ENCODE assay signal across 29 cellular contexts in genomic region chr5:72494700-72495124, GRCh38. TPM values are rescaled to one million over a fixed set of nuclear protein-coding genes. Genes with fewer than 3 reads are reported as not detected.
A peak's percentile ranks its signal among the peaks of the same experiment; 100 is the strongest.
DNase-seq lines count a peak whose midpoint lies in the region; ATAC-seq and TF ChIP-seq lines count a peak whose summit lies in the region.
"Had no signal": no experiment of that assay in that cellular context is flagged by ENCODE, and none has a peak within 500 bp of the region (broad histone marks: within the 10 kb centered on the region; RNA-seq: fewer than 3 reads in every experiment).

No MANE protein-coding gene starts in this region.

- no peaks in the 10 kb centered on the region for H3K36me3 Mint-ChIP-seq in H9 (ENCODE audit: insufficient read depth in 1 of 3, low read depth in 3 of 3)

- TF ChIP-seq CTCF in H9 (conservative IDR thresholded peaks at IDR 0.05) (no peak), esophagus muscularis mucosa (IDR thresholded peaks at IDR 0.05) (no peak)

- H4K5ac ChIP-seq in H9 (ENCODE audit: insufficient read length, low read depth, low read length) = no peak overlapping the region

- H4K8ac ChIP-seq in H9 (replicated peaks; ENCODE audit: insufficient read length, low read depth, low read length) = no peak overlapping the region

- no peak overlapping the region for H3K18ac ChIP-seq in H9 (ENCODE audit: insufficient read length, low read depth, low read length)

- no peak overlapping the region for H4K91ac ChIP-seq in H9 (ENCODE audit: insufficient read length, low read depth, low read length)

- H3K79me2 ChIP-seq in ACC112 (ENCODE audit: control insufficient read depth, insufficient read depth, low read length, unreplicated experiment) (no peaks in the 10 kb centered on the region), H9 (ENCODE audit: insufficient read depth, low read length) (no peaks in the 10 kb centered on the region)
- H3K79me2 ChIP-seq: hepatocyte had no signal

- H3K36me3 ChIP-seq in ACC112 (ENCODE audit: insufficient read depth, low read length) = no peaks in the 10 kb centered on the region
- no peaks in the 10 kb centered on the region for H3K36me3 ChIP-seq in neuron (ENCODE audit: insufficient read depth, low read length)
- peaks cover 0 to 16% (median 0%) of the 10 kb centered on the region in 4 donors for H3K36me3 ChIP-seq in esophagus muscularis mucosa
- H3K36me3 ChIP-seq: HAP-1, stomach, tibial artery had no signal

- H3K4me3 ChIP-seq in ACC112 (ENCODE audit: low read depth, low read length) (peak overlapping the region; percentile 57), neuron (ENCODE audit: low read length) (no peak overlapping the region), esophagus muscularis mucosa (no peak overlapping the region)
- H3K4me3 ChIP-seq: HAP-1, hepatocyte, skin epidermis, stomach, tibial artery had no signal

- no peak overlapping the region for H2BK12ac ChIP-seq in H9 (ENCODE audit: insufficient read length, low read depth, low read length)

- H3K9me3 ChIP-seq in neuron (ENCODE audit: low read length) = no peaks in the 10 kb centered on the region
- no peaks in the 10 kb centered on the region for H3K9me3 ChIP-seq in H9 (ENCODE audit: control insufficient read depth, low read depth, low read length)
- H3K9me3 ChIP-seq in esophagus muscularis mucosa = no peaks in the 10 kb centered on the region
- H3K9me3 ChIP-seq: HAP-1, stomach, tibial artery had no signal

- H3K4me1 Mint-ChIP-seq in H9 = peaks cover 15 to 22% of the 10 kb centered on the region in 2 experiments

- no peak overlapping the region for H3K14ac ChIP-seq in H9 (ENCODE audit: insufficient read depth, low read length)

- no peak overlapping the region for H2BK5ac ChIP-seq in H9 (ENCODE audit: insufficient read length, low read length)

- H2AK5ac ChIP-seq in H9 (ENCODE audit: insufficient read length, low read length) = no peak overlapping the region

- no peaks in the 10 kb centered on the region; the same call in 1 of the 2 replicates for H3K27me3 Mint-ChIP-seq in H9 (ENCODE audit: low read depth)

- H2BK120ac ChIP-seq in H9 (ENCODE audit: low read depth, low read length, poor library complexity, severe bottlenecking) = no peak overlapping the region

- no peaks in the 10 kb centered on the region for H3K79me1 ChIP-seq in H9 (ENCODE audit: insufficient read depth, low read depth, low read length, poor library complexity, severe bottlenecking)

- H2BK15ac ChIP-seq in H9 (ENCODE audit: low read depth, low read length) = no peak overlapping the region

- peak; percentile 62 for DNase-seq in NOMO-1 treated with DMSO at 0.1 percent for 48 hours (lab: John Stamatoyannopoulos, UW; ENCODE audit: unreplicated experiment)
- DNase-seq in fibroblast of peridontal ligament (ENCODE audit: extremely low read depth) = peak; percentile 40
- no peak for DNase-seq in H9
- DNase-seq in stimulated activated naive CD8-positive, alpha-beta T cell treated with anti-CD3 and anti-CD28 coated beads, Interleukin-15, Interleukin-2, amounts not matched to agents 100 U/mL and 50 U/mL, for 24 hours = no peak
- DNase-seq in esophagus muscularis mucosa (ENCODE audit: extremely low spot score) = no peak
- DNase-seq: activated CD4-positive, alpha-beta T cell treated with anti-CD3 and anti-CD28 coated beads, Interleukin-2, amount 50 U/mL, for 4 hours; activated CD4-positive, CD25-positive, alpha-beta regulatory T cell; activated naive CD4-positive, alpha-beta T cell treated with anti-CD3 and anti-CD28 coated beads, Interleukin-2, amount 50 U/mL, for 16 hours; anterior cingulate cortex; DMS153; mesendoderm; NCI-H1092 treated with DMSO at 0.1 percent for 48 hours; NCI-H187 treated with DMSO at 0.1 percent for 48 hours; NCI-H524 treated with DMSO at 0.1 percent for 48 hours; stimulated activated CD8-positive, alpha-beta memory T cell treated with anti-CD3 and anti-CD28 coated beads, Interleukin-4, amount 100 ng/mL, for 48 hours; stomach; T-helper 1 cell had no signal

- no peaks in the 10 kb centered on the region for H3K9me3 Mint-ChIP-seq in H9

- WGBS in H9 (ENCODE audit: extremely low coverage, insufficient read length, low lambda C conversion rate) = no CpG with 5 or more reads among the region's 5 CpGs
- WGBS in esophagus muscularis mucosa = 64% methylated on average over 5 of the region's 5 CpGs

- no peak overlapping the region for H3K4me2 ChIP-seq in H9 (ENCODE audit: insufficient read depth, insufficient read length, low read length)
- H3K4me2 ChIP-seq: hepatocyte had no signal

- H3K27me3 ChIP-seq in ACC112 (ENCODE audit: insufficient read depth, low read length) (no peaks in the 10 kb centered on the region), neuron (ENCODE audit: insufficient read depth, low read length) (no peaks in the 10 kb centered on the region), H9 (ENCODE audit: insufficient read depth, low read length) (no peaks in the 10 kb centered on the region), esophagus muscularis mucosa (no peaks in the 10 kb centered on the region)
- H3K27me3 ChIP-seq: hepatocyte, stomach, tibial artery had no signal

- H3K4me1 ChIP-seq in ACC112 (ENCODE audit: control insufficient read depth, insufficient read depth, low read length, unreplicated experiment) (peaks cover 28% of the 10 kb centered on the region), neuron (ENCODE audit: insufficient read depth, low read length) (peaks cover 12% of the 10 kb centered on the region), H9 (ENCODE audit: insufficient read depth, low read length) (peaks cover 2% of the 10 kb centered on the region; the same call in 1 of the 2 replicates), esophagus muscularis mucosa (peaks cover 0 to 15% (median 2%) of the 10 kb centered on the region in 4 donors)
- H3K4me1 ChIP-seq: stomach, tibial artery had no signal

- H3K4me3 Mint-ChIP-seq in H9 = no peak overlapping the region

- no peak overlapping the region for H3K56ac ChIP-seq in H9 (ENCODE audit: insufficient read length, low read depth, low read length)

- no peaks in the 10 kb centered on the region for H4K20me1 ChIP-seq in H9 (ENCODE audit: control insufficient read depth, insufficient read depth, insufficient read length)

- H3T11ph ChIP-seq in H9 (ENCODE audit: low read length) = no peak overlapping the region

- TF ChIP-seq POLR2A in esophagus muscularis mucosa (IDR thresholded peaks at IDR 0.05; ENCODE audit: low read depth) = no peak

- no peak overlapping the region for H3K23ac ChIP-seq in H9 (ENCODE audit: insufficient read length, low read depth, low read length)

- no peak for TF ChIP-seq EP300 in esophagus muscularis mucosa (IDR thresholded peaks at IDR 0.05)

- H2AFZ ChIP-seq in ACC112 (ENCODE audit: low read length, unreplicated experiment) (peak overlapping the region; percentile 19), neuron (ENCODE audit: low read depth, low read length) (peak overlapping the region; percentile 12), H9 (ENCODE audit: low read length) (no peak overlapping the region)
- H2AFZ ChIP-seq: hepatocyte had no signal

- H3K27ac ChIP-seq in ACC112 (ENCODE audit: low read depth, low read length) (peak overlapping the region; percentile 0; the same call in 1 of the 2 replicates), H9 (ENCODE audit: insufficient read length, low read depth, low read length) (no peak overlapping the region), esophagus muscularis mucosa (replicated peaks in 1 of 4) (peak overlapping the region in 2 of 4 donors; percentile 13 to 30)
- H3K27ac ChIP-seq: hepatocyte, tibial artery had no signal

- no peak for ATAC-seq in stimulated activated naive CD8-positive, alpha-beta T cell treated with anti-CD3 and anti-CD28 coated beads, Interleukin-15, Interleukin-2, amounts not matched to agents 100 U/mL and 50 U/mL, for 24 hours
- ATAC-seq in GM21737 (IDR thresholded peaks at IDR 0.05; ENCODE audit: unreplicated experiment) = no peak
- ATAC-seq: left lobe of liver had no signal

- H2BK20ac ChIP-seq in H9 (ENCODE audit: low read depth, low read length, poor library complexity, severe bottlenecking) = no peak overlapping the region

- no peaks in the 10 kb centered on the region for H3K23me2 ChIP-seq in H9 (ENCODE audit: insufficient read length, low read depth, low read length, poor library complexity, severe bottlenecking)

- H3K9ac ChIP-seq in H9 (ENCODE audit: extremely low read depth, insufficient read length, low read length) = no peak overlapping the region

- no peak overlapping the region for H3K4ac ChIP-seq in H9 (ENCODE audit: low read depth, low read length)

- no peak overlapping the region for H3K27ac Mint-ChIP-seq in H9

- intact Hi-C loops in esophagus muscularis mucosa (cut with DNase I) = no loop called here

RNA-seq across cellular contexts. Expression of gene ZNF366, which starts 12.5 kb away (rescaled TPM):
- total RNA-seq in H9 (2021) = not detected in 2 replicates
- 10 to 100 TPM in 1 of 4 donors, 1 to 10 TPM in 3; 3.1 to 11.1 (median 5.0) TPM for total RNA-seq in esophagus muscularis mucosa
- total RNA-seq: A172, fibroblast of lung, G401, HT1080 had no signal

Comparison
In these comparisons a context has a peak if more than half of its experiments do, and no peak if none do; other contexts are left out.
1. DNase-seq: peak in NOMO-1 treated with DMSO at 0.1 percent for 48 hours (single experiment) and fibroblast of peridontal ligament (single experiment); none in H9 (single experiment), stimulated activated naive CD8-positive, alpha-beta T cell treated with anti-CD3 and anti-CD28 coated beads, Interleukin-15, Interleukin-2, amounts not matched to agents 100 U/mL and 50 U/mL, for 24 hours (single experiment) and esophagus muscularis mucosa (single experiment).